ENCODE assay signal across 2 cellular contexts in the genomic region with DNA sequence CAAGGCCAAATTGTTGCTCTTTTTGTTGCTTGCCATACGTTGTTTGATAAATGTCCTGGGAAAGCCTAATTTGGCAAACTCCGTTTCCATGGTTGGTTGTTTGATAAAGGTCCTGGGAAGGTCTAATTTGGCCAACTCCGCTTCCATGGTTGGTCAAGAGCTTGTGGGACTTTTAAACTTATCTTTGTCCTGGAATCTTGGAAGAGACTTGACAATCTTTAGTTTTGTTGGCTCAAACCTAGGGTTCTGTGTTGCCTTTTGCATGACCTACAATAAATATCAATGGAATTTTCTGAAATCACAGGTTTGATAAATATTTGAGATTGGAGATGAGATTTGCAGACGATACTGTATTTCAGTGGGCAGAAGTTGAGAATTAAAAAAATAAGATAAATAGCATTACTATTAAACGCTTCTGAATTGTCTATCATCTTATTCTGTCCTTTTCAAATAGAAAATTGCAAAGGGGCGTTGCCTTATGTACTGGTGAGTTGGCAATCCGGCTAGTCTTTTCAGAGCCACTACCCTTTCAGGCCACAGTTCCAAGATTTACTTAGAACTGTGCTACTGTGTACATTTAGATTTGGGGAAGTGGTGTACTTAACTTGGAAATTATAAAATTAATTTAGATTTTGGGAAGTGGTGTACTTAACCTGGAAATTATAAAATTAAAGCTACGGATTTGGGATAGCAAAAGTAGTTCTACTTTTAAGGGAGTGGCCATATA.
TF ChIP-seq lines count a peak whose summit lies in the region.

No MANE protein-coding gene starts in this region.

TF ChIP-seq in HEK293, 187 proteins besides CTCF, POLR2A, EP300 and RAD21 (continued from another document):
- TF ChIP-seq ZNF529 (tag by site-specific recombination; IDR thresholded peaks at IDR 0.05; ENCODE audit: insufficient replicate concordance): no peak

TF ChIP-seq in neural cell, 6 proteins besides CTCF, POLR2A, EP300 and RAD21 (continued from another document):
- TF ChIP-seq, protein P1, sequence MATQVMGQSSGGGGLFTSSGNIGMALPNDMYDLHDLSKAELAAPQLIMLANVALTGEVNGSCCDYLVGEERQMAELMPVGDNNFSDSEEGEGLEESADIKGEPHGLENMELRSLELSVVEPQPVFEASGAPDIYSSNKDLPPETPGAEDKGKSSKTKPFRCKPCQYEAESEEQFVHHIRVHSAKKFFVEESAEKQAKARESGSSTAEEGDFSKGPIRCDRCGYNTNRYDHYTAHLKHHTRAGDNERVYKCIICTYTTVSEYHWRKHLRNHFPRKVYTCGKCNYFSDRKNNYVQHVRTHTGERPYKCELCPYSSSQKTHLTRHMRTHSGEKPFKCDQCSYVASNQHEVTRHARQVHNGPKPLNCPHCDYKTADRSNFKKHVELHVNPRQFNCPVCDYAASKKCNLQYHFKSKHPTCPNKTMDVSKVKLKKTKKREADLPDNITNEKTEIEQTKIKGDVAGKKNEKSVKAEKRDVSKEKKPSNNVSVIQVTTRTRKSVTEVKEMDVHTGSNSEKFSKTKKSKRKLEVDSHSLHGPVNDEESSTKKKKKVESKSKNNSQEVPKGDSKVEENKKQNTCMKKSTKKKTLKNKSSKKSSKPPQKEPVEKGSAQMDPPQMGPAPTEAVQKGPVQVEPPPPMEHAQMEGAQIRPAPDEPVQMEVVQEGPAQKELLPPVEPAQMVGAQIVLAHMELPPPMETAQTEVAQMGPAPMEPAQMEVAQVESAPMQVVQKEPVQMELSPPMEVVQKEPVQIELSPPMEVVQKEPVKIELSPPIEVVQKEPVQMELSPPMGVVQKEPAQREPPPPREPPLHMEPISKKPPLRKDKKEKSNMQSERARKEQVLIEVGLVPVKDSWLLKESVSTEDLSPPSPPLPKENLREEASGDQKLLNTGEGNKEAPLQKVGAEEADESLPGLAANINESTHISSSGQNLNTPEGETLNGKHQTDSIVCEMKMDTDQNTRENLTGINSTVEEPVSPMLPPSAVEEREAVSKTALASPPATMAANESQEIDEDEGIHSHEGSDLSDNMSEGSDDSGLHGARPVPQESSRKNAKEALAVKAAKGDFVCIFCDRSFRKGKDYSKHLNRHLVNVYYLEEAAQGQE (IDR thresholded peaks at IDR 0.05; ENCODE audit: borderline replicate concordance): no peak
- no peak for TF ChIP-seq POLR2AphosphoS5 (IDR thresholded peaks at IDR 0.05)
- TF ChIP-seq SMC3 (conservative IDR thresholded peaks at IDR 0.05; ENCODE audit: poor library complexity): no peak
